9 cellular contexts compared by ENCODE assay signal in genomic region chr5:39399135-39400036, GRCh38. TPM values are rescaled to one million over a fixed set of nuclear protein-coding genes. Genes with fewer than 3 reads are reported as not detected.
DNase-seq lines count a peak whose midpoint lies in the region; ATAC-seq and TF ChIP-seq lines count a peak whose summit lies in the region.
"Had no signal": no experiment of that assay in that cellular context is flagged by ENCODE, and none has a peak within 500 bp of the region (broad histone marks: within the 10 kb centered on the region; RNA-seq: fewer than 3 reads in every experiment).

No MANE protein-coding gene starts in this region.

- no peak overlapping the region for H3K27ac Mint-ChIP-seq in activated CD4-positive, alpha-beta T cell treated with anti-CD3 and anti-CD28 coated beads for 36 hours
- no peak overlapping the region for H3K27ac Mint-ChIP-seq in activated CD4-positive, alpha-beta memory T cell treated with anti-CD3 and anti-CD28 coated beads, Interleukin-2, amount 10 ng/mL, durations not matched to agents 7 days and 5 days

- peaks cover 42% of the 10 kb centered on the region for H3K4me1 ChIP-seq in mammary epithelial cell (ENCODE audit: insufficient read depth, low read length)
- peaks cover 3 to 10% (median 5%) of the 10 kb centered on the region in 4 donors for H3K4me1 ChIP-seq in liver (ENCODE audit: control insufficient read depth in 4 of 4, insufficient read depth in 4 of 4, low read length in 3 of 4)
- peaks cover 58% of the 10 kb centered on the region for H3K4me1 ChIP-seq in upper lobe of right lung

- POLR2A ChIA-PET in activated CD4-positive, alpha-beta T cell treated with anti-CD3 and anti-CD28 coated beads for 36 hours (lab: Charles Lee), result no interaction called here
- POLR2A ChIA-PET in activated CD4-positive, alpha-beta memory T cell treated with anti-CD3 and anti-CD28 coated beads, Interleukin-2, amount 10 ng/mL, durations not matched to agents 7 days and 5 days (lab: Charles Lee), result no interaction called here

- no peaks in the 10 kb centered on the region for H4K20me1 ChIP-seq in mammary epithelial cell (ENCODE audit: insufficient read depth, low read length)

- H3K27ac ChIP-seq in mammary epithelial cell (ENCODE audit: insufficient read depth, low read depth, low read length) (peak overlapping the region; percentile 95), liver (ENCODE audit: low read depth in 1 of 2, low read length in 2 of 2) (peak overlapping the region; percentile 23 to 24), upper lobe of right lung (peak overlapping the region; percentile 78)
- H3K27ac ChIP-seq: C4-2B had no signal

- intact Hi-C loops in activated CD4-positive, alpha-beta T cell treated with anti-CD3 and anti-CD28 coated beads for 36 hours (cut with DNase I, micrococcal nuclease), result no loop called here
- intact Hi-C loops in mammary epithelial cell (cut with micrococcal nuclease) (loop anchor here (1.0 to 10.0 kb wide), 3 partner anchors 13 to 1345 kb away; partner anchors contain the start of gene DAB2), upper lobe of right lung (cut with DNase I) (no loop called here)

- H3K79me2 ChIP-seq in mammary epithelial cell (ENCODE audit: insufficient read depth, low read length), result peaks cover 40% of the 10 kb centered on the region

- H3K4me2 ChIP-seq in mammary epithelial cell (ENCODE audit: insufficient read depth, low read depth, low read length), result peak overlapping the region; percentile 54

- peak; percentile 23 for ATAC-seq in activated CD4-positive, alpha-beta T cell treated with anti-CD3 and anti-CD28 coated beads for 36 hours
- ATAC-seq in upper lobe of right lung (peak; percentile 73), HG02798 (IDR thresholded peaks at IDR 0.05; ENCODE audit: poor library complexity, unreplicated experiment) (no peak)

- no peak for TF ChIP-seq RAD21 in liver (IDR thresholded peaks at IDR 0.05)

- BruUV-seq in mammary epithelial cell (replicated peaks; lab: Mats Ljungman, UMichigan), result TSS peak; percentile 75

- peak overlapping the region; percentile 30 for H2AFZ ChIP-seq in mammary epithelial cell (ENCODE audit: low read depth, low read length)

- in situ Hi-C loops in mammary epithelial cell (cut with MboI; ENCODE audit: low sequenced_read_pairs in 2 of 2), result no loop called here

- no peak for TF ChIP-seq CTCF in mammary epithelial cell (conservative IDR thresholded peaks at IDR 0.05 in 1 of 2, IDR thresholded peaks at IDR 0.05 in 1 of 2; ENCODE audit: extremely low read depth in 1 of 2, insufficient read depth in 1 of 2, low read depth in 1 of 2, low read length in 2 of 2)
- TF ChIP-seq CTCF in liver (IDR thresholded peaks at IDR 0.05; ENCODE audit: low read depth, low read length, missing input control), result no peak
- no peak for TF ChIP-seq CTCF in upper lobe of right lung (IDR thresholded peaks at IDR 0.05)

- H3K9me3 ChIP-seq in mammary epithelial cell (replicated peaks; ENCODE audit: insufficient read depth, low read length) (no peaks in the 10 kb centered on the region), liver (ENCODE audit: control insufficient read depth in 4 of 4, low read length in 3 of 4) (no peaks in the 10 kb centered on the region), upper lobe of right lung (no peaks in the 10 kb centered on the region)

- WGBS in mammary epithelial cell (ENCODE audit: low coverage, missing lambda C conversion rate), result 100% methylated on average over 1 of the region's 1 CpG
- WGBS in liver, result 68% methylated on average over 1 of the region's 1 CpG

- peak overlapping the region; percentile 66 for H3K9ac ChIP-seq in mammary epithelial cell (ENCODE audit: insufficient read depth, low read length)
- H3K9ac ChIP-seq in liver (ENCODE audit: low read depth in 1 of 2, low read length in 2 of 2), result no peak overlapping the region

- H3K9me3 Mint-ChIP-seq in activated CD4-positive, alpha-beta T cell treated with anti-CD3 and anti-CD28 coated beads for 36 hours (ENCODE audit: low read depth), result no peaks in the 10 kb centered on the region
- no peaks in the 10 kb centered on the region for H3K9me3 Mint-ChIP-seq in activated CD4-positive, alpha-beta memory T cell treated with anti-CD3 and anti-CD28 coated beads, Interleukin-2, amount 10 ng/mL, durations not matched to agents 7 days and 5 days

- dilution Hi-C loops in mammary epithelial cell (cut with HindIII; ENCODE audit: low sequenced_read_pairs), result no loop called here

- no peak for DNase-seq in activated CD4-positive, alpha-beta T cell treated with anti-CD3 and anti-CD28 coated beads for 36 hours
- DNase-seq in activated CD4-positive, alpha-beta T cell treated with anti-CD3 and anti-CD28 coated beads for 4 hours, result no peak
- DNase-seq in mammary epithelial cell, result peak; percentile 95
- DNase-seq in upper lobe of right lung, result no peak
- no peak for DNase-seq in activated CD4-positive, alpha-beta memory T cell treated with anti-CD3 and anti-CD28 coated beads, Interleukin-2, amount 10 ng/mL, durations not matched to agents 7 days and 5 days
- no peak for DNase-seq in activated naive CD4-positive, alpha-beta T cell treated with anti-CD3 and anti-CD28 coated beads, Interleukin-2, amount 50 U/mL, for 16 hours

- H3K36me3 ChIP-seq in mammary epithelial cell (ENCODE audit: insufficient read depth, low read length), result no peaks in the 10 kb centered on the region
- no peaks in the 10 kb centered on the region for H3K36me3 ChIP-seq in liver (ENCODE audit: control insufficient read depth in 4 of 4, insufficient read depth in 3 of 4, low read depth in 1 of 4, low read length in 3 of 4)
- no peaks in the 10 kb centered on the region for H3K36me3 ChIP-seq in upper lobe of right lung

- H3K4me3 Mint-ChIP-seq in activated CD4-positive, alpha-beta T cell treated with anti-CD3 and anti-CD28 coated beads for 36 hours, result no peak overlapping the region
- no peak overlapping the region for H3K4me3 Mint-ChIP-seq in activated CD4-positive, alpha-beta memory T cell treated with anti-CD3 and anti-CD28 coated beads, Interleukin-2, amount 10 ng/mL, durations not matched to agents 7 days and 5 days

- H3K27me3 ChIP-seq in mammary epithelial cell (ENCODE audit: insufficient read depth, low read length) (no peaks in the 10 kb centered on the region), liver (ENCODE audit: control insufficient read depth in 4 of 4, insufficient read depth in 4 of 4, low read length in 3 of 4) (no peaks in the 10 kb centered on the region), upper lobe of right lung (no peaks in the 10 kb centered on the region)

- no peaks in the 10 kb centered on the region for H3K27me3 Mint-ChIP-seq in activated CD4-positive, alpha-beta T cell treated with anti-CD3 and anti-CD28 coated beads for 36 hours
- no peaks in the 10 kb centered on the region for H3K27me3 Mint-ChIP-seq in activated CD4-positive, alpha-beta memory T cell treated with anti-CD3 and anti-CD28 coated beads, Interleukin-2, amount 10 ng/mL, durations not matched to agents 7 days and 5 days

- CTCF ChIA-PET in activated CD4-positive, alpha-beta T cell treated with anti-CD3 and anti-CD28 coated beads for 36 hours (lab: Charles Lee), result interaction anchor here (0.7 to 1.7 kb wide), 6 partner anchors 23 to 434 kb away, joined by 3 to 6 read pairs (median 4); partner anchors contain the start of gene DAB2
- CTCF ChIA-PET in mammary epithelial cell (lab: Charles Lee; ENCODE audit: low non-redundant PET), result interaction anchor here (0.5 to 0.6 kb wide), 2 partner anchors 25 to 984 kb away, joined by 3 read pairs; partner anchors contain the start of gene DAB2
- CTCF ChIA-PET in activated CD4-positive, alpha-beta memory T cell treated with anti-CD3 and anti-CD28 coated beads, Interleukin-2, amount 10 ng/mL, durations not matched to agents 7 days and 5 days (lab: Charles Lee), result interaction anchor here (0.5 to 2.8 kb wide), 3 partner anchors 23 to 273 kb away, joined by 3 to 6 read pairs (median 3); no protein-coding TSS in a partner anchor

- H3K4me1 Mint-ChIP-seq in activated CD4-positive, alpha-beta T cell treated with anti-CD3 and anti-CD28 coated beads for 36 hours, result peaks cover 4% of the 10 kb centered on the region
- no peaks in the 10 kb centered on the region for H3K4me1 Mint-ChIP-seq in activated CD4-positive, alpha-beta memory T cell treated with anti-CD3 and anti-CD28 coated beads, Interleukin-2, amount 10 ng/mL, durations not matched to agents 7 days and 5 days

- H3K4me3 ChIP-seq in mammary epithelial cell (replicated peaks in 1 of 3; ENCODE audit: insufficient read depth in 1 of 3, low read depth in 2 of 3, low read length in 3 of 3) (no peak overlapping the region), liver (ENCODE audit: low read depth in 1 of 3, low read length in 3 of 3) (no peak overlapping the region), upper lobe of right lung (no peak overlapping the region)

- H3K36me3 Mint-ChIP-seq in activated CD4-positive, alpha-beta T cell treated with anti-CD3 and anti-CD28 coated beads for 36 hours (ENCODE audit: low read depth), result no peaks in the 10 kb centered on the region
- no peaks in the 10 kb centered on the region for H3K36me3 Mint-ChIP-seq in activated CD4-positive, alpha-beta memory T cell treated with anti-CD3 and anti-CD28 coated beads, Interleukin-2, amount 10 ng/mL, durations not matched to agents 7 days and 5 days (ENCODE audit: low read depth)

TF ChIP-seq in liver, 16 proteins besides CTCF, POLR2A, EP300 and RAD21:
- no peak for TF ChIP-seq HNF4A (conservative IDR thresholded peaks at IDR 0.05)
- TF ChIP-seq ATF3 (IDR thresholded peaks at IDR 0.05), result no peak
- TF ChIP-seq JUND (IDR thresholded peaks at IDR 0.05), result peak; percentile 63 to 80

RNA-seq across cellular contexts. Expression of gene DAB2, which starts 25.4 kb away (rescaled TPM):
- under 1 TPM; 0.05 to 0.26 TPM for total RNA-seq in activated CD4-positive, alpha-beta T cell treated with anti-CD3 and anti-CD28 coated beads for 36 hours
- total RNA-seq in mammary epithelial cell (10 to 100 TPM; 33.8 to 67.7 TPM), liver (10 to 100 TPM; 18.4 to 25.6 TPM), upper lobe of right lung (145 TPM)
- polyA plus RNA-seq in mammary epithelial cell (16.0 TPM), liver (10 to 100 TPM; 10.0 to 13.8 TPM)
- 28.2 TPM for polyA minus RNA-seq in mammary epithelial cell
- total RNA-seq in activated CD4-positive, alpha-beta memory T cell treated with anti-CD3 and anti-CD28 coated beads, Interleukin-2, amount 10 ng/mL, durations not matched to agents 7 days and 5 days, result not detected

RNA-seq across cellular contexts. Expression of gene C9, which starts 35.1 kb away (rescaled TPM):
- total RNA-seq in activated CD4-positive, alpha-beta T cell treated with anti-CD3 and anti-CD28 coated beads for 36 hours, result not detected
- total RNA-seq in mammary epithelial cell (under 1 TPM in 1 of 2 donors, not detected in 1; under 0.01 TPM), liver (1,000 to 10,000 TPM in 1 of 2 donors, 100 to 1,000 TPM in 1; 128 to 3,238 TPM), upper lobe of right lung (not detected)
- polyA plus RNA-seq in mammary epithelial cell (not detected), liver (100 to 1,000 TPM; 656 to 839 TPM)
- polyA minus RNA-seq in mammary epithelial cell, result not detected
- total RNA-seq in activated CD4-positive, alpha-beta memory T cell treated with anti-CD3 and anti-CD28 coated beads, Interleukin-2, amount 10 ng/mL, durations not matched to agents 7 days and 5 days, result not detected

Comparison
In these comparisons a context has a peak if more than half of its experiments do, and no peak if none do; other contexts are left out.
1. H3K27ac ChIP-seq: peak in every context shown above with its lines; median percentile 95 in mammary epithelial cell; 78 in upper lobe of right lung; 24 in liver.
2. RNA of gene DAB2, which starts 25.4 kb away (total RNA-seq): 145 TPM in upper lobe of right lung (single experiment), 33.8 to 67.7 TPM in mammary epithelial cell and 18.4 to 25.6 TPM in liver; 0.05 to 0.26 TPM in activated CD4-positive, alpha-beta T cell treated with anti-CD3 and anti-CD28 coated beads for 36 hours and not detected in activated CD4-positive, alpha-beta memory T cell treated with anti-CD3 and anti-CD28 coated beads, Interleukin-2, amount 10 ng/mL, durations not matched to agents 7 days and 5 days; every median in the first group is over 10 times any median in the second.
3. RNA of gene C9, which starts 35.1 kb away (total RNA-seq): 128 to 3,238 TPM in liver; not detected in upper lobe of right lung (single experiment), not detected in activated CD4-positive, alpha-beta T cell treated with anti-CD3 and anti-CD28 coated beads for 36 hours, under 0.01 TPM in mammary epithelial cell and not detected in activated CD4-positive, alpha-beta memory T cell treated with anti-CD3 and anti-CD28 coated beads, Interleukin-2, amount 10 ng/mL, durations not matched to agents 7 days and 5 days; every median in the first group is over 100 times any median in the second.